ENCODE assay signal across 8 cellular contexts in the genomic region with DNA sequence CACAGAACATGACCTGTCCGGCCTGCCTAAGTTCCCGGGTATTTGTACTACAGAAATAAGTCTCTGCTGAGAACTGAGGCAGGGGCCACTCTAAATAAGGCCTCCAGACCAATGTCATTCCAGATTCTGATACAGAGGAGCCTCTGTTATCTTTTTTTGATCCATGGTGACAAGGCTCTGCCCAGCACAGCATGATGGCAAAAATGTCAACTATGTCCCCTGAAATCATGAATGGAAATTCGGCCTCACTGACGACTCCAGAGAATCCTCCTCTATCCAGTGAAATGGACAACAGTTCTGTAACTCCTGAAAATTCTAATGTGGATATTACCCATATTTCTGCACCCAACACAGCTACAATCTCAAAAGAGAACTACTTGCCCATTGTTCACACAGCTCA.
"Had no signal": no experiment of that assay in that cellular context is flagged by ENCODE, and none has a peak within 500 bp of the region (broad histone marks: within the 10 kb centered on the region; RNA-seq: fewer than 3 reads in every experiment).

No MANE protein-coding gene starts in this region.

- DNase-seq: GOT3, H7, HFFc6, IMR-90, KG1 had no signal

- FAIRE-seq: K562 had no signal

- H3K4me3 ChIP-seq: HAP-1, K562 had no signal

- H3K27ac ChIP-seq: HL-60 had no signal

- H3K9me3 ChIP-seq: HAP-1 had no signal

- H3K36me3 ChIP-seq: HAP-1 had no signal

- H3K4me1 ChIP-seq: HAP-1 had no signal
